ENCODE assay signal across 16 cellular contexts in the genomic region with DNA sequence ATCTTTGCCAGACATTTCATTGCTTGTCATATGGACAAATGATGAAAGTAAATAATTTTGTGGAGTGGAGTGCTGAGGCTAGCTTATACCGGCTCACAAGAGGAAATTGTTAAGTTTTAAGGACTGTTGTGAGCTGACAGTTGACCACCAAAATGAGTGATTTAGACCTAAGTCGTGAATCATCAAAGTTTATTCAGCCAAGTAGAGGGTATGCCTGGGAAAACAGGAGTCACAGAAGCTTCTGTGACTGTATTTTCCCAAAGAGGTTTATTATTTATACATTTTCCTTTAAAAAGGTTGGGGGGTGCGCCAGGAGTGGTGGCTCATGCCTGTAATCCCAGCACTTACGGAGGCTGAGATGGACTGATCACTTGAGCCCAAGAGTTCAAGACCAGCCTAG. TPM values are rescaled to one million over a fixed set of nuclear protein-coding genes. Genes with fewer than 3 reads are reported as not detected.
DNase-seq lines count a peak whose midpoint lies in the region; ATAC-seq and TF ChIP-seq lines count a peak whose summit lies in the region.
"Had no signal": no experiment of that assay in that cellular context is flagged by ENCODE, and none has a peak within 500 bp of the region (broad histone marks: within the 10 kb centered on the region; RNA-seq: fewer than 3 reads in every experiment).

No MANE protein-coding gene starts in this region.

- H3K4me3 Mint-ChIP-seq in WTC11: no peak overlapping the region
- H3K4me3 Mint-ChIP-seq: CD4-positive, alpha-beta T cell had no signal

- no peak for TF ChIP-seq CTCF in WTC11 (IDR thresholded peaks at IDR 0.05)

- POLR2A ChIA-PET in WTC11 (lab: Charles Lee): interaction anchor here (0.7 kb wide), 1 partner anchor 194 kb away, joined by 5 read pairs; no protein-coding TSS in a partner anchor

- no peak overlapping the region for H3K27ac Mint-ChIP-seq in WTC11
- H3K27ac Mint-ChIP-seq: CD4-positive, alpha-beta T cell had no signal

- peaks cover 6% of the 10 kb centered on the region for H3K4me1 Mint-ChIP-seq in WTC11

- no peaks in the 10 kb centered on the region for H3K36me3 Mint-ChIP-seq in WTC11

- no peaks in the 10 kb centered on the region for H3K27me3 Mint-ChIP-seq in WTC11 (ENCODE audit: low read depth)

- DNase-seq in EL: peak; percentile 38
- peak; percentile 92 for DNase-seq in M059J (ENCODE audit: low read depth)
- peak; percentile 80 for DNase-seq in RPMI7951 (ENCODE audit: low read depth)
- DNase-seq in kidney glomerular epithelial cell (lab: John Stamatoyannopoulos, UW): peak; percentile 6
- no peak for DNase-seq in WTC11 (ENCODE audit: low spot score)
- DNase-seq: Calu3; CD4-positive, alpha-beta T cell; GF-D8; KG1; MM.1S; NCI-H1417 treated with DMSO at 0.1 percent for 48 hours; NCI-H2029 treated with DMSO at 0.1 percent for 48 hours; NCI-H524 had no signal

- CTCF ChIA-PET in WTC11 (lab: Charles Lee): interaction anchor here (1.5 to 2.4 kb wide), 3 partner anchors 9 to 265 kb away, joined by 3 to 11 read pairs (median 7); a partner anchor contains a TSS

- no peak for ATAC-seq in HG02678 (IDR thresholded peaks at IDR 0.05; ENCODE audit: unreplicated experiment)
- ATAC-seq in HG02840 (IDR thresholded peaks at IDR 0.05; ENCODE audit: low FRiP score, unreplicated experiment): no peak
- ATAC-seq in WTC11: no peak
- no peak for ATAC-seq in GM18498 (IDR thresholded peaks at IDR 0.05; ENCODE audit: unreplicated experiment)

- H3K9me3 Mint-ChIP-seq in WTC11: peaks cover 15% of the 10 kb centered on the region
- H3K9me3 Mint-ChIP-seq: CD4-positive, alpha-beta T cell had no signal

TF ChIP-seq in WTC11, 78 proteins besides CTCF, POLR2A, EP300 and RAD21:
- TF ChIP-seq, protein P1, sequence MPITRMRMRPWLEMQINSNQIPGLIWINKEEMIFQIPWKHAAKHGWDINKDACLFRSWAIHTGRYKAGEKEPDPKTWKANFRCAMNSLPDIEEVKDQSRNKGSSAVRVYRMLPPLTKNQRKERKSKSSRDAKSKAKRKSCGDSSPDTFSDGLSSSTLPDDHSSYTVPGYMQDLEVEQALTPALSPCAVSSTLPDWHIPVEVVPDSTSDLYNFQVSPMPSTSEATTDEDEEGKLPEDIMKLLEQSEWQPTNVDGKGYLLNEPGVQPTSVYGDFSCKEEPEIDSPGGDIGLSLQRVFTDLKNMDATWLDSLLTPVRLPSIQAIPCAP (CRISPR knock-in tag; IDR thresholded peaks at IDR 0.05): no peak

RNA-seq across cellular contexts. Expression of a gene that starts 21.8 kb away (rescaled TPM):
- 206 and 260 TPM in 2 replicates for total RNA-seq in M059J (2014; rRNA removed; shearing (Covaris generic))
- total RNA-seq in RPMI7951 (2014; rRNA removed; shearing (Covaris generic)): 190 and 247 TPM in 2 replicates
- total RNA-seq in WTC11 (2021): 132 to 141 TPM (median 135 TPM) in 3 replicates

RNA-seq across cellular contexts. Expression of a gene that starts 58.9 kb away (rescaled TPM):
- total RNA-seq in M059J (2014; rRNA removed; shearing (Covaris generic)): 40.9 and 45.0 TPM in 2 replicates
- total RNA-seq in RPMI7951 (2014; rRNA removed; shearing (Covaris generic)): 29.4 and 32.8 TPM in 2 replicates
- total RNA-seq in WTC11 (2021): 18.3 to 20.2 TPM (median 19.5 TPM) in 3 replicates
